ENCODE assay signal across 13 cellular contexts in the genomic region with DNA sequence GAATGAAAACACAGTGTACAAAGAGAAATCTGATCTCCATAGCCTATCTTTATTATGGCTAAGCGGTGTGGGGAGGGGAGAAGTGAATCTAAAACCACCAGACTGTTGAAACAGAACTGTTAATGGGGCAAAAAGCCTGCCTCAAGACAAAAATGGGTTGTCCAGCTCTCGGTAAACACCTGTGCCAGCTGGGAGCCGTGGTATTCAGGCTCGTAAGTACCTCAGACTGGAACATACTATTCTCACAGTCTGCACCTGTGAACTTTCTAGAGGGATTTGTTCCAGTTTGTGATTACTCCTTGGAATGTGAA. TPM values are rescaled to one million over a fixed set of nuclear protein-coding genes. Genes with fewer than 3 reads are reported as not detected.
DNase-seq lines count a peak whose midpoint lies in the region; ATAC-seq and TF ChIP-seq lines count a peak whose summit lies in the region.
"Had no signal": no experiment of that assay in that cellular context is flagged by ENCODE, and none has a peak within 500 bp of the region (broad histone marks: within the 10 kb centered on the region; RNA-seq: fewer than 3 reads in every experiment).

No MANE protein-coding gene starts in this region.

- H3K27me3 Mint-ChIP-seq in CD4-positive, alpha-beta T cell: no peaks in the 10 kb centered on the region
- H3K27me3 Mint-ChIP-seq: activated CD4-positive, alpha-beta T cell treated with anti-CD3 and anti-CD28 coated beads, Interleukin-2, amount 10 ng/mL, durations not matched to agents 24 days and 14 days had no signal

- no peak for ATAC-seq in CD4-positive, alpha-beta T cell (ENCODE audit: poor library complexity)
- ATAC-seq in mucosa of descending colon (peak; percentile 44), GM18867 (IDR thresholded peaks at IDR 0.05; ENCODE audit: unreplicated experiment) (no peak), HG02840 (IDR thresholded peaks at IDR 0.05; ENCODE audit: low FRiP score, unreplicated experiment) (no peak), GM21367 (IDR thresholded peaks at IDR 0.05; ENCODE audit: unreplicated experiment) (no peak)
- ATAC-seq: SK-N-SH treated with all-trans-retinoic acid at 6 μM for 48 hours; stimulated activated effector memory CD8-positive, alpha-beta T cell treated with anti-CD3 and anti-CD28 coated beads, Interleukin-12 subunit alpha, Interleukin-12 subunit beta, amount 100 ng/mL, for 72 hours had no signal

- H3K4me3 ChIP-seq in mucosa of descending colon: no peak overlapping the region
- H3K4me3 ChIP-seq: neural progenitor cell had no signal

- peaks cover 50% of the 10 kb centered on the region for H3K4me1 ChIP-seq in mucosa of descending colon (ENCODE audit: low read depth)
- H3K4me1 ChIP-seq: neural progenitor cell had no signal

- H3K36me3 ChIP-seq in mucosa of descending colon (ENCODE audit: low read depth): no peaks in the 10 kb centered on the region
- H3K36me3 ChIP-seq: neural progenitor cell had no signal

- no peaks in the 10 kb centered on the region for H3K9me3 Mint-ChIP-seq in CD4-positive, alpha-beta T cell
- H3K9me3 Mint-ChIP-seq: neural progenitor cell; stimulated activated effector memory CD8-positive, alpha-beta T cell treated with anti-CD3 and anti-CD28 coated beads, Interleukin-12 subunit alpha, Interleukin-12 subunit beta, amount 100 ng/mL, for 72 hours had no signal

- H3K27ac Mint-ChIP-seq in CD4-positive, alpha-beta T cell: peak overlapping the region; percentile 91
- H3K27ac Mint-ChIP-seq: neural progenitor cell had no signal

- H3K4me3 Mint-ChIP-seq in CD4-positive, alpha-beta T cell: no peak overlapping the region
- H3K4me3 Mint-ChIP-seq: activated CD4-positive, alpha-beta T cell treated with anti-CD3 and anti-CD28 coated beads, Interleukin-2, amount 10 ng/mL, durations not matched to agents 24 days and 14 days; neural progenitor cell; stimulated activated effector memory CD8-positive, alpha-beta T cell treated with anti-CD3 and anti-CD28 coated beads, Interleukin-12 subunit alpha, Interleukin-12 subunit beta, amount 100 ng/mL, for 72 hours had no signal

- no peak overlapping the region for H3K27ac ChIP-seq in CD4-positive, alpha-beta T cell (ENCODE audit: low read depth, low read length)
- H3K27ac ChIP-seq: neural progenitor cell had no signal

- POLR2A ChIA-PET in CD4-positive, alpha-beta T cell (lab: Charles Lee): no interaction called here

- no peak for TF ChIP-seq CTCF in CD4-positive, alpha-beta T cell (IDR thresholded peaks at IDR 0.05)
- no peak for TF ChIP-seq CTCF in mucosa of descending colon (IDR thresholded peaks at IDR 0.05)

- CTCF ChIA-PET in CD4-positive, alpha-beta T cell (lab: Charles Lee): no interaction called here

- no peak for DNase-seq in CD4-positive, alpha-beta T cell
- DNase-seq in NCI-H187 treated with DMSO at 0.1 percent for 48 hours (lab: John Stamatoyannopoulos, UW) (peak; percentile 82), SHP77 treated with DMSO at 0.1 percent for 48 hours (lab: John Stamatoyannopoulos, UW) (peak; percentile 77), mucosa of descending colon (no peak), islet precursor cell (no peak)
- DNase-seq: activated CD4-positive, alpha-beta T cell treated with anti-CD3 and anti-CD28 coated beads, Interleukin-2, amount 10 ng/mL, durations not matched to agents 24 days and 14 days; NCI-H226 had no signal

- H3K4me1 Mint-ChIP-seq in CD4-positive, alpha-beta T cell (ENCODE audit: low read depth): peaks cover 100% of the 10 kb centered on the region

- intact Hi-C loops in CD4-positive, alpha-beta T cell (cut with DNase I, micrococcal nuclease): loop anchor here in 1 of 2 experiments (10.0 kb wide), 1 partner anchor 185 kb away; no protein-coding TSS in a partner anchor
- intact Hi-C loops in mucosa of descending colon (cut with DNase I, micrococcal nuclease): loop anchor here in 1 of 2 donors (10.0 kb wide), 1 partner anchor 155 kb away; no protein-coding TSS in a partner anchor

- H3K9me3 ChIP-seq in CD4-positive, alpha-beta T cell (ENCODE audit: control insufficient read depth, low read length): no peaks in the 10 kb centered on the region
- H3K9me3 ChIP-seq in mucosa of descending colon: no peaks in the 10 kb centered on the region

- H3K27me3 ChIP-seq in CD4-positive, alpha-beta T cell (ENCODE audit: control insufficient read depth, insufficient read depth, low read length): no peaks in the 10 kb centered on the region
- H3K27me3 ChIP-seq: neural progenitor cell had no signal

- H3K36me3 Mint-ChIP-seq in CD4-positive, alpha-beta T cell (ENCODE audit: low read depth): no peaks in the 10 kb centered on the region
- H3K36me3 Mint-ChIP-seq: neural progenitor cell; stimulated activated effector memory CD8-positive, alpha-beta T cell treated with anti-CD3 and anti-CD28 coated beads, Interleukin-12 subunit alpha, Interleukin-12 subunit beta, amount 100 ng/mL, for 72 hours had no signal

RNA-seq across cellular contexts. Expression of a gene that starts 42.7 kb away (rescaled TPM):
- total RNA-seq in CD4-positive, alpha-beta T cell: 100 to 1,000 TPM; 251 to 262 TPM
- 1,000 to 10,000 TPM; 1,136 to 3,461 (median 1,634) TPM for total RNA-seq in mucosa of descending colon

Comparison
In these comparisons a context has a peak if more than half of its experiments do, and no peak if none do; other contexts are left out.
1. DNase-seq: peak in NCI-H187 treated with DMSO at 0.1 percent for 48 hours (single experiment) and SHP77 treated with DMSO at 0.1 percent for 48 hours (single experiment); none in CD4-positive, alpha-beta T cell (0 of 10), mucosa of descending colon (0 of 3) and islet precursor cell (single experiment).
2. RNA of a gene that starts 42.7 kb away (total RNA-seq): 1,136 to 3,461 TPM in mucosa of descending colon; 251 to 262 TPM in CD4-positive, alpha-beta T cell; every median in the first group is over 4 times any median in the second.